In genomic region chr2:105399207-105399861, GRCh38 we compare ENCODE assay signal across 8 cellular contexts. TPM values are rescaled to one million over a fixed set of nuclear protein-coding genes. Genes with fewer than 3 reads are reported as not detected.
DNase-seq lines count a peak whose midpoint lies in the region; ATAC-seq and TF ChIP-seq lines count a peak whose summit lies in the region.

No MANE protein-coding gene starts in this region.

- H3K4me1 ChIP-seq in PC-9 (replicated peaks; ENCODE audit: insufficient read depth) (peaks cover 72% of the 10 kb centered on the region), ovary (ENCODE audit: insufficient read depth) (peaks cover 8% of the 10 kb centered on the region)

- H3K27ac ChIP-seq in PC-9, result peak overlapping the region; percentile 88
- H3K27ac ChIP-seq in ovary, result peak overlapping the region; percentile 86 to 98

- no peak for TF ChIP-seq EP300 in ovary (IDR thresholded peaks at IDR 0.05)

- peaks cover 60% of the 10 kb centered on the region for H3F3A ChIP-seq in PC-9 (ENCODE audit: insufficient read depth, low read depth)

- CTCF ChIA-PET in PC-9 (lab: Charles Lee), result no interaction called here

- H4K20me1 ChIP-seq in PC-9 (ENCODE audit: insufficient read depth), result peaks cover 7% of the 10 kb centered on the region

- H2AFZ ChIP-seq in PC-9, result peak overlapping the region; percentile 70; the same call in 1 of the 2 replicates

- ATAC-seq in GM21360 (IDR thresholded peaks at IDR 0.05; ENCODE audit: unreplicated experiment), result no peak

- TF ChIP-seq CTCF in PC-9 (conservative IDR thresholded peaks at IDR 0.05) (no peak), fibroblast of mammary gland (conservative IDR thresholded peaks at IDR 0.05; ENCODE audit: control insufficient read depth, insufficient read depth, low read depth, low read length) (no peak), ovary (IDR thresholded peaks at IDR 0.05) (no peak)

- H3K36me3 ChIP-seq in PC-9 (ENCODE audit: low read depth), result peaks cover 23% of the 10 kb centered on the region
- no peaks in the 10 kb centered on the region for H3K36me3 ChIP-seq in ovary

- POLR2A ChIA-PET in PC-9 (lab: Charles Lee; ENCODE audit: unreplicated experiment), result interaction anchor here (0.6 to 1.4 kb wide), 2 partner anchors 8 to 19 kb away, joined by 10 to 19 read pairs; no protein-coding TSS in a partner anchor

- H3K4me2 ChIP-seq in PC-9, result peak overlapping the region; percentile 100

- H3K9me3 ChIP-seq in PC-9 (ENCODE audit: insufficient read depth, low read depth) (no peaks in the 10 kb centered on the region), ovary (no peaks in the 10 kb centered on the region)

- 32 to 39% (median 34%) methylated on average over 38 of the region's 38 CpGs for WGBS in ovary, 3 donors

- TSS peak; percentile 43 for BruUV-seq in PC-9 (replicated peaks; lab: Mats Ljungman, UMichigan)

- DNase-seq in DMS153 treated with DMSO at 0.1 percent for 48 hours (lab: John Stamatoyannopoulos, UW; ENCODE audit: unreplicated experiment) (peak; percentile 68), PC-9 (no peak), fibroblast of mammary gland (ENCODE audit: low read depth) (no peak), ovary (peak in 3 of 5 donors; percentile 58 to 64 (median 63)), cerebellar nuclear complex (lab: John Stamatoyannopoulos, UW) (no peak), ACHN (no peak)
- DNase-seq in activated CD4-positive, alpha-beta T cell treated with anti-CD3 and anti-CD28 coated beads, Interleukin-2, amount 50 U/mL, for 48 hours, result no peak

- H3K4me3 ChIP-seq in PC-9 (peak overlapping the region; percentile 100; the same call in 1 of the 2 replicates), fibroblast of mammary gland (ENCODE audit: control insufficient read depth, low read depth, low read length) (peak overlapping the region; percentile 1), ovary (peak overlapping the region; percentile 98)

- peaks cover 63% of the 10 kb centered on the region for H3K79me2 ChIP-seq in PC-9 (ENCODE audit: low read depth)

- intact Hi-C loops in PC-9 (cut with micrococcal nuclease; ENCODE audit: unreplicated experiment), result loop anchor here (1.0 kb wide), 1 partner anchor 8 kb away; no protein-coding TSS in a partner anchor
- intact Hi-C loops in ovary (cut with DNase I), result loop anchor here in 2 of 4 donors (5.0 to 10.0 kb wide), 2 partner anchors 38 to 95 kb away; no protein-coding TSS in a partner anchor

- no peak for TF ChIP-seq POLR2A in ovary (IDR thresholded peaks at IDR 0.05)

- H3K27me3 ChIP-seq in PC-9 (ENCODE audit: insufficient read depth, low read depth) (no peaks in the 10 kb centered on the region), ovary (no peaks in the 10 kb centered on the region)

- in situ Hi-C loops in ACHN (cut with HindIII; ENCODE audit: low pct_ligation_motif_present, low pct_unique_long_range_greater_than_20kb, low sequenced_read_pairs), result no loop called here

- H3K9me2 ChIP-seq in PC-9 (ENCODE audit: insufficient read depth), result no peaks in the 10 kb centered on the region

RNA-seq across cellular contexts. Expression of gene FHL2, which starts 0.5 kb away (rescaled TPM):
- total RNA-seq in PC-9 (2021) (109 and 117 TPM in 2 replicates), ovary (1,000 to 10,000 TPM in 1 of 7 donors, 100 to 1,000 TPM in 6; 300 to 1,049 (median 495) TPM)
- polyA plus RNA-seq in ovary, result 100 to 1,000 TPM; 320 to 628 TPM

Comparison
In these comparisons a context has a peak if more than half of its experiments do, and no peak if none do; other contexts are left out.
1. DNase-seq: peak in DMS153 treated with DMSO at 0.1 percent for 48 hours (single experiment) and ovary (3 of 5); none in PC-9 (0 of 2), fibroblast of mammary gland (single experiment), cerebellar nuclear complex (0 of 2), ACHN (single experiment) and activated CD4-positive, alpha-beta T cell treated with anti-CD3 and anti-CD28 coated beads, Interleukin-2, amount 50 U/mL, for 48 hours (0 of 2).
2. H3K4me3 ChIP-seq: peak in every context shown above with its lines; median percentile 100 in PC-9; 98 in ovary; 1 in fibroblast of mammary gland.